8 cellular contexts compared by ENCODE assay signal in the genomic region with DNA sequence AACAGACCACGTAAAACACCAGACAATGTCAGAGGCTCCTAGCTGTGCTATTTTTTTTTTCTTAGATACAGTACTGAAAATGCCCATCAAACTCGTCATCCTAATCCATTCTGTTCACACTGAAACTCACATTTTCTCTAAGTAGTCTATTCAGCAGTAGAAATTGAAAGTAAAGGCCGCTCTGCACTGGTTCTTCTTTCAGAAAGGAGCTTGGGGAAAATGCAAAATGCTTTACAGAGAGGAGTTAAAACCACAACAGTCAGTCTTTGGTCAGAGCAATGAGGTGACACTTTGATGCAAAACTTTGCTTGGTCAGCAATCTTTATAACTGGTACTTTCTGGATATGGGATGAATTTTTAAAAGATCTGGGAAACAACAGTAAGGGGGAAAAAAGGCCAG.
DNase-seq lines count a peak whose midpoint lies in the region; ATAC-seq lines count a peak whose summit lies in the region.

No MANE protein-coding gene starts in this region.

- DNase-seq in stimulated activated CD4-positive, alpha-beta T cell treated with anti-CD3 and anti-CD28 coated beads, Interleukin-15, amount 100 ng/mL, for 24 hours, result peak; percentile 11
- no peak for DNase-seq in stimulated activated CD4-positive, alpha-beta T cell treated with anti-CD3 and anti-CD28 coated beads, Interleukin-4, amount 100 ng/mL, for 1 hour
- peak; percentile 16 for DNase-seq in NAMALWA (ENCODE audit: low spot score)
- DNase-seq in DMS79 treated with DMSO at 0.1 percent for 48 hours (lab: John Stamatoyannopoulos, UW), result no peak
- DNase-seq in dedifferentiated amniotic fluid mesenchymal stem cell (ENCODE audit: extremely low spot score), result no peak
- no peak for DNase-seq in DMS53 (lab: John Stamatoyannopoulos, UW)
- no peak for DNase-seq in AG08396 (ENCODE audit: low spot score)

- peak; percentile 93 for ATAC-seq in HG02798 (IDR thresholded peaks at IDR 0.05; ENCODE audit: poor library complexity, unreplicated experiment)

Comparison
In these comparisons a context has a peak if more than half of its experiments do, and no peak if none do; other contexts are left out.
1. DNase-seq: peak in stimulated activated CD4-positive, alpha-beta T cell treated with anti-CD3 and anti-CD28 coated beads, Interleukin-15, amount 100 ng/mL, for 24 hours (single experiment) and NAMALWA (single experiment); none in stimulated activated CD4-positive, alpha-beta T cell treated with anti-CD3 and anti-CD28 coated beads, Interleukin-4, amount 100 ng/mL, for 1 hour (single experiment), DMS79 treated with DMSO at 0.1 percent for 48 hours (single experiment), dedifferentiated amniotic fluid mesenchymal stem cell (single experiment), DMS53 (single experiment) and AG08396 (single experiment).